In genomic region chr2:149258531-149258930, GRCh38 we compare ENCODE assay signal across 24 cellular contexts.
DNase-seq lines count a peak whose midpoint lies in the region; ATAC-seq, FAIRE-seq and TF ChIP-seq lines count a peak whose summit lies in the region.
"Had no signal": no experiment of that assay in that cellular context is flagged by ENCODE, and none has a peak within 500 bp of the region (broad histone marks: within the 10 kb centered on the region; RNA-seq: fewer than 3 reads in every experiment).

No MANE protein-coding gene starts in this region.

- peak; percentile 100 for ATAC-seq in left colon
- ATAC-seq in GM18505 (IDR thresholded peaks at IDR 0.05; ENCODE audit: unreplicated experiment), result no peak
- ATAC-seq: CD8-positive, alpha-beta T cell; heart right ventricle; naive thymus-derived CD8-positive, alpha-beta T cell; stimulated activated naive CD8-positive, alpha-beta T cell treated with anti-CD3 and anti-CD28 coated beads, Interleukin-15, amount 100 ng/mL, for 72 hours had no signal

- H3K4me1 ChIP-seq in kidney (ENCODE audit: control insufficient read depth in 1 of 2, insufficient read depth in 1 of 2, low read depth in 1 of 2, low read length in 2 of 2), result no peaks in the 10 kb centered on the region
- H3K4me1 ChIP-seq: ascending aorta, heart right ventricle had no signal

- no peaks in the 10 kb centered on the region for H3K9me3 ChIP-seq in kidney (ENCODE audit: control insufficient read depth in 1 of 2, low read length in 2 of 2)
- H3K9me3 ChIP-seq: ascending aorta had no signal

- no peak overlapping the region for H3K27ac ChIP-seq in caudate nucleus (ENCODE audit: low read depth, low read length)
- H3K27ac ChIP-seq in kidney (ENCODE audit: low read depth in 2 of 2, low read length in 2 of 2), result no peak overlapping the region
- H3K27ac ChIP-seq: ascending aorta, GM23248, heart right ventricle had no signal

- H3K36me3 ChIP-seq in bronchial epithelial cell (ENCODE audit: control insufficient read depth, insufficient read depth, low read length) (no peaks in the 10 kb centered on the region), kidney (ENCODE audit: control insufficient read depth in 1 of 2, insufficient read depth in 2 of 2, low read length in 2 of 2) (no peaks in the 10 kb centered on the region)
- H3K36me3 ChIP-seq: ascending aorta, heart right ventricle had no signal

- TF ChIP-seq CTCF in GM12865 (IDR thresholded peaks at IDR 0.05; ENCODE audit: insufficient read depth, low read depth, low read length, missing control alignments) (peak; percentile 2), bronchial epithelial cell (IDR thresholded peaks at IDR 0.05; ENCODE audit: insufficient read depth, low read length, severe bottlenecking) (no peak), kidney (IDR thresholded peaks at IDR 0.05; ENCODE audit: borderline replicate concordance, extremely low read depth, insufficient read depth) (no peak)

- H3K4me3 ChIP-seq in GM12865 (ENCODE audit: low read depth, low read length) (no peak overlapping the region), bronchial epithelial cell (ENCODE audit: low read depth, low read length) (no peak overlapping the region), kidney (ENCODE audit: low read length in 2 of 2) (no peak overlapping the region)
- H3K4me3 ChIP-seq: ascending aorta, GM23248, heart right ventricle had no signal

- DNase-seq in GM12865 (ENCODE audit: low read depth) (no peak), HT-29 (ENCODE audit: low spot score) (peak; percentile 3), bronchial epithelial cell (ENCODE audit: low read depth) (peak; percentile 10), left colon (no peak), caudate nucleus (lab: John Stamatoyannopoulos, UW) (no peak), kidney (no peak)
- DNase-seq in stimulated activated CD4-positive, alpha-beta T cell treated with anti-CD3 and anti-CD28 coated beads, Interleukin-12 subunit alpha, Interleukin-12 subunit beta, amount 100 ng/mL, for 4 hours, result no peak
- DNase-seq: activated CD4-positive, alpha-beta T cell treated with anti-CD3 and anti-CD28 coated beads, Interleukin-2, amount 50 U/mL, for 48 hours; activated naive CD4-positive, alpha-beta T cell treated with anti-CD3 and anti-CD28 coated beads for 36 hours; CD8-positive, alpha-beta T cell; DND-41; effector memory CD4-positive, alpha-beta T cell; GM23248; heart right ventricle; naive thymus-derived CD8-positive, alpha-beta T cell; NCI-H1694 treated with DMSO at 0.1 percent for 48 hours; NCI-H524; posterior cingulate gyrus; stimulated activated CD4-positive, alpha-beta T cell treated with anti-CD3 and anti-CD28 coated beads, Interleukin-2, amount 100 ng/mL, for 48 hours; stimulated activated naive CD8-positive, alpha-beta T cell treated with anti-CD3 and anti-CD28 coated beads, Interleukin-15, amount 100 ng/mL, for 72 hours; T-helper 1 cell had no signal

- H3K27me3 ChIP-seq in bronchial epithelial cell (ENCODE audit: control insufficient read depth, insufficient read depth, low read length), result no peaks in the 10 kb centered on the region
- H3K27me3 ChIP-seq: ascending aorta, heart right ventricle had no signal

- H3K9ac ChIP-seq in kidney (ENCODE audit: low read length in 2 of 2), result no peak overlapping the region
- H3K9ac ChIP-seq: GM23248 had no signal

- intact Hi-C loops in left colon (cut with DNase I, micrococcal nuclease), result no loop called here
- intact Hi-C loops in kidney (cut with DNase I), result no loop called here

- TF ChIP-seq POLR2A in GM18505 (IDR thresholded peaks at IDR 0.05; ENCODE audit: borderline replicate concordance, extremely low read depth, insufficient read depth, insufficient read length), result no peak

- FAIRE-seq in bronchial epithelial cell (lab: Jason Lieb, UNC), result peak; percentile 93
- no peak for FAIRE-seq in kidney (lab: Jason Lieb, UNC)
- FAIRE-seq: islet of Langerhans had no signal

Comparison
In these comparisons a context has a peak if more than half of its experiments do, and no peak if none do; other contexts are left out.
1. DNase-seq: peak in HT-29 (single experiment) and bronchial epithelial cell (single experiment); none in GM12865 (single experiment), left colon (0 of 2), caudate nucleus (0 of 61), stimulated activated CD4-positive, alpha-beta T cell treated with anti-CD3 and anti-CD28 coated beads, Interleukin-12 subunit alpha, Interleukin-12 subunit beta, amount 100 ng/mL, for 4 hours (single experiment) and kidney (single experiment).